Comparison of ENCODE assay signal across 22 cellular contexts in the genomic region with DNA sequence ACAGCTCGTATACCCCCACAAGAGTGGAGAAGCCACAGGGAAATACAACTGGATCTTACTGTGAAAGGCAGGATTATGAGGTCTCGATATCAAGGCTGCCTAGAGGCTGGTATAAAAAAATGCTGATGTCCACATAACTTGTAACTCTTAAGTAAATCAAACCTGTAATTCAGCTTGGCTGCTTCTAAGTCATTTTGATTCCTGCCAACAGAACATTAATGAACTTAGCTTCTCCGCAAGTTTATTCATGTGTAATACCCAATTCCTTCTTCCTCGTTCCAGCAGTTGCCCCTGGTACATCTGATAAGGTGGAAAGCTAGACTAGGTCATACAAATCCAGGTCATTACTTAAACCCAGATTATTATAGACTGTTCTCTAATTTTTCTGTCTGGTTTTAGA. TPM values are rescaled to one million over a fixed set of nuclear protein-coding genes. Genes with fewer than 3 reads are reported as not detected.
DNase-seq lines count a peak whose midpoint lies in the region; ATAC-seq, FAIRE-seq and TF ChIP-seq lines count a peak whose summit lies in the region.
"Had no signal": no experiment of that assay in that cellular context is flagged by ENCODE, and none has a peak within 500 bp of the region (broad histone marks: within the 10 kb centered on the region; RNA-seq: fewer than 3 reads in every experiment).

No MANE protein-coding gene starts in this region.

- H3K4me3 Mint-ChIP-seq in Calu3 (ENCODE audit: low read depth, unreplicated experiment): no peak overlapping the region
- H3K4me3 Mint-ChIP-seq: CD4-positive, alpha-beta T cell had no signal

- H3K4me2 ChIP-seq in K562 (ENCODE audit: insufficient read depth, low read length): no peak overlapping the region

- H3K4me1 Mint-ChIP-seq in Calu3 (ENCODE audit: low read depth, unreplicated experiment): no peaks in the 10 kb centered on the region

- intact Hi-C loops in K562 (cut with micrococcal nuclease) (no loop called here), esophagus squamous epithelium (cut with DNase I) (no loop called here), Calu3 (cut with micrococcal nuclease; ENCODE audit: unreplicated experiment) (no loop called here)

- H3K79me2 ChIP-seq in K562 (ENCODE audit: control insufficient read depth, insufficient read depth, low read length): no peaks in the 10 kb centered on the region

- no peaks in the 10 kb centered on the region for H3K36me3 Mint-ChIP-seq in Calu3 (ENCODE audit: insufficient read depth, unreplicated experiment)

- no peaks in the 10 kb centered on the region for H3K27me3 ChIP-seq in K562 (ENCODE audit: control insufficient read depth in 2 of 2, insufficient read depth in 2 of 2, low read length in 2 of 2)
- no peaks in the 10 kb centered on the region for H3K27me3 ChIP-seq in esophagus squamous epithelium
- H3K27me3 ChIP-seq: BLaER1 had no signal

- DNase-seq in LNCaP clone FGC (ENCODE audit: low read depth) (peak; percentile 76), K562 (ENCODE audit: extremely low read depth in 1 of 4, low spot score in 3 of 4) (no peak), esophagus squamous epithelium (lab: John Stamatoyannopoulos, UW) (no peak), renal cortical epithelial cell (ENCODE audit: low read depth) (peak; percentile 63), SW 1271 (lab: John Stamatoyannopoulos, UW) (no peak), Calu3 (no peak)
- DNase-seq in activated CD4-positive, alpha-beta T cell treated with anti-CD3 and anti-CD28 coated beads, Interleukin-2, amount 50 U/mL, for 48 hours: no peak
- DNase-seq: ACHN; CD4-positive, alpha-beta T cell; COR-L47; DMS 273 treated with DMSO at 0.1 percent for 48 hours; DMS79 treated with DMSO at 0.1 percent for 48 hours; KG1; NCI-H1694; NCI-H2081 treated with DMSO at 0.1 percent for 48 hours; NCI-H2171 treated with DMSO at 0.1 percent for 48 hours; NCI-H524 treated with DMSO at 0.1 percent for 48 hours; NCI-H82; OCI-M1 had no signal

- H3K27ac Mint-ChIP-seq in Calu3 (ENCODE audit: unreplicated experiment): no peak overlapping the region
- H3K27ac Mint-ChIP-seq: CD4-positive, alpha-beta T cell had no signal

- no peak overlapping the region for H3K9ac ChIP-seq in K562 (ENCODE audit: insufficient read depth in 1 of 2, low read depth in 2 of 2, low read length in 2 of 2)
- H3K9ac ChIP-seq: BLaER1 had no signal

- H2AFZ ChIP-seq in K562 (ENCODE audit: low read depth, low read length): no peak overlapping the region

- no peak for ATAC-seq in K562
- ATAC-seq: Right ventricle myocardium inferior had no signal

- H3K9me3 Mint-ChIP-seq in Calu3 (ENCODE audit: low read depth, unreplicated experiment): no peaks in the 10 kb centered on the region
- H3K9me3 Mint-ChIP-seq: CD4-positive, alpha-beta T cell had no signal

- FAIRE-seq in K562 (lab: Jason Lieb, UNC): no peak

- 29% methylated on average over 4 of the region's 4 CpGs for WGBS in K562 (ENCODE audit: insufficient coverage, low coverage, missing lambda C conversion rate)
- WGBS in esophagus squamous epithelium, 2 donors: 34 to 53% methylated on average over 4 of the region's 4 CpGs

- no peaks in the 10 kb centered on the region for H3K4me1 ChIP-seq in K562 (replicated peaks in 1 of 2; ENCODE audit: control insufficient read depth in 2 of 2, insufficient read depth in 2 of 2, low read length in 2 of 2)
- peaks cover 0 to 62% (median 5%) of the 10 kb centered on the region in 3 donors for H3K4me1 ChIP-seq in esophagus squamous epithelium

- H3K36me3 ChIP-seq in K562 (ENCODE audit: control insufficient read depth, insufficient read depth, low read length) (no peaks in the 10 kb centered on the region), esophagus squamous epithelium (no peaks in the 10 kb centered on the region)
- H3K36me3 ChIP-seq: BLaER1 had no signal

- CTCF ChIA-PET in K562 (lab: Yijun Ruan, JAX; ENCODE audit: low intra/inter-chr PET ratio) (no interaction called here), Calu3 (lab: Charles Lee) (interaction anchor here (0.7 to 0.9 kb wide), 2 partner anchors 77 to 153 kb away, joined by 3 to 4 read pairs; a partner anchor contains a TSS)

- no peaks in the 10 kb centered on the region for H3K27me3 Mint-ChIP-seq in Calu3 (ENCODE audit: unreplicated experiment)
- H3K27me3 Mint-ChIP-seq: CD4-positive, alpha-beta T cell had no signal

- H3K9me3 ChIP-seq in K562 (replicated peaks; ENCODE audit: control insufficient read depth, insufficient read depth, low read depth, low read length) (no peaks in the 10 kb centered on the region), esophagus squamous epithelium (no peaks in the 10 kb centered on the region)
- H3K9me3 ChIP-seq: BLaER1 had no signal

- H3K9me1 ChIP-seq in K562 (ENCODE audit: control insufficient read depth, insufficient read depth, low read length): no peaks in the 10 kb centered on the region

- H3K27ac ChIP-seq in K562 (ENCODE audit: extremely low read depth, low read depth, low read length) (no peak overlapping the region), esophagus squamous epithelium (peak overlapping the region in 3 of 4 donors; percentile 17 to 69 (median 64))
- H3K27ac ChIP-seq: BLaER1, SK-N-MC had no signal

- TF ChIP-seq CTCF in LNCaP clone FGC (IDR thresholded peaks at IDR 0.05; ENCODE audit: control insufficient read depth, extremely low read depth, insufficient read depth): no peak
- no peak for TF ChIP-seq CTCF in K562 (IDR thresholded peaks at IDR 0.05 in 2 of 3, conservative IDR thresholded peaks at IDR 0.05 in 1 of 3; ENCODE audit: insufficient read depth in 2 of 3, low read depth in 1 of 3, low read length in 3 of 3)
- TF ChIP-seq CTCF in esophagus squamous epithelium (IDR thresholded peaks at IDR 0.05): no peak
- TF ChIP-seq CTCF in Calu3 (IDR thresholded peaks at IDR 0.05; ENCODE audit: unreplicated experiment): no peak

- BruUV-seq in K562 (replicated peaks; lab: Mats Ljungman, UMichigan): no TSS peak
- no TSS peak for BruUV-seq in Calu3 (replicated peaks; lab: Mats Ljungman, UMichigan)

- H3K4me3 ChIP-seq in LNCaP clone FGC (ENCODE audit: low read depth, low read length) (no peak overlapping the region), K562 (no peak overlapping the region), esophagus squamous epithelium (no peak overlapping the region)
- H3K4me3 ChIP-seq: BLaER1, SK-N-MC had no signal

- TF ChIP-seq RAD21 in K562 (CRISPR knock-in tag; conservative IDR thresholded peaks at IDR 0.05 in 1 of 2, IDR thresholded peaks at IDR 0.05 in 1 of 2): no peak

- in situ Hi-C loops in K562 (cut with MboI): no loop called here

- TF ChIP-seq EP300 in K562 (IDR thresholded peaks at IDR 0.05; ENCODE audit: low read length): no peak

- POLR2A ChIA-PET in K562 (lab: Yijun Ruan, JAX): interaction anchor here (1.2 kb wide), 1 partner anchor 14 kb away, joined by 3 read pairs; no protein-coding TSS in a partner anchor

- TF ChIP-seq POLR2A in K562 (conservative IDR thresholded peaks at IDR 0.05) (no peak), esophagus squamous epithelium (IDR thresholded peaks at IDR 0.05) (no peak)

- no peaks in the 10 kb centered on the region for H4K20me1 ChIP-seq in K562 (replicated peaks; ENCODE audit: control insufficient read depth, insufficient read depth, low read length)
- H4K20me1 ChIP-seq: BLaER1 had no signal

TF ChIP-seq in K562, 482 proteins besides CTCF, POLR2A, EP300 and RAD21:
- peak; percentile 49; the same call in 1 of the 2 replicates for TF ChIP-seq ZNF316 (IDR thresholded peaks at IDR 0.05)
- TF ChIP-seq TAF15 (IDR thresholded peaks at IDR 0.05; ENCODE audit: low read depth, low read length): no peak

RNA-seq across cellular contexts. Expression of a gene that starts 16.4 kb away (rescaled TPM):
- total RNA-seq in K562 (2011; cell fraction: chromatin; rRNA removed; ENCODE audit: low replicate concordance): 15.7 and 21.4 TPM in 2 replicates
- total RNA-seq in K562 (2011; cell fraction: nucleolus; rRNA removed): 5.5 and 5.8 TPM in 2 replicates
- total RNA-seq in K562 (2011; cell fraction: nucleoplasm; rRNA removed): 10.3 and 13.5 TPM in 2 replicates
- total RNA-seq in K562 (2014; rRNA removed) (88.9 and 92.1 TPM in 2 replicates), K562 (2014; rRNA removed; fragmentation: Illumina TruSeq; extraction: Trizol) (83.4 and 102 TPM in 2 replicates), K562 (2015; rRNA removed; fragmentation: Illumina TruSeq; extraction: Trizol) (82.0 and 88.3 TPM in 2 replicates), K562 (2021) (86.7 and 94.5 TPM in 2 replicates), esophagus squamous epithelium (10 to 100 TPM; 33.6 to 48.0 (median 41.5) TPM), renal cortical epithelial cell (77.6 and 108 TPM in 2 replicates), Calu3 (2022) (89.6 and 100 TPM in 2 replicates)
- polyA plus RNA-seq in K562 (2011; rRNA removed) (44.8 and 53.1 TPM in 2 replicates), K562 (2014; fragmentation: Illumina TruSeq; extraction: Trizol) (124 and 125 TPM in 2 replicates), K562 (2014; fragmentation: Nextera tagmentation; extraction: Ambion mirVana) (10 to 100 TPM; 16.6 to 19.7 TPM), K562 (2014; rRNA removed) (59.4 and 61.4 TPM in 2 replicates)
- polyA plus RNA-seq in K562 (2011; cell fraction: cytosol; rRNA removed): 24.2 and 35.3 TPM in 2 replicates
- polyA plus RNA-seq in K562 (2011; cell fraction: nucleus; rRNA removed): 19.3 and 26.1 TPM in 2 replicates
- 57.9 and 58.6 TPM in 2 replicates for polyA plus RNA-seq in K562 (2012)
- 62.8 and 85.7 TPM in 2 replicates for polyA minus RNA-seq in K562 (2011; rRNA and poly(A)+ RNA removed)
- 34.4 and 40.2 TPM in 2 replicates for polyA minus RNA-seq in K562 (2011; cell fraction: cytosol; rRNA and poly(A)+ RNA removed)
- polyA minus RNA-seq in K562 (2011; cell fraction: nucleus; rRNA and poly(A)+ RNA removed): 8.6 and 17.3 TPM in 2 replicates

Comparison
In these comparisons a context has a peak if more than half of its experiments do, and no peak if none do; other contexts are left out.
1. DNase-seq: peak in LNCaP clone FGC (single experiment) and renal cortical epithelial cell (single experiment); none in K562 (0 of 4), esophagus squamous epithelium (single experiment), SW 1271 (0 of 2), Calu3 (single experiment) and activated CD4-positive, alpha-beta T cell treated with anti-CD3 and anti-CD28 coated beads, Interleukin-2, amount 50 U/mL, for 48 hours (0 of 2).